In genomic region chr13:41019027-41019487, GRCh38 we compare ENCODE assay signal across 1 cellular context.
TF ChIP-seq lines count a peak whose summit lies in the region.

ELF1 (minus strand) TSS chr13:41019316; CDS start chr13:40982054, 37,262 bp downstream.

TF ChIP-seq in K562, 482 proteins besides CTCF, POLR2A, EP300 and RAD21 (continued from another document and continues in another):
- TF ChIP-seq CHD7 (IDR thresholded peaks at IDR 0.05; ENCODE audit: low read depth, low read length) (no peak), ZNF707 (CRISPR knock-in tag; conservative IDR thresholded peaks at IDR 0.05) (no peak), RBBP5 (IDR thresholded peaks at IDR 0.05; ENCODE audit: borderline replicate concordance, insufficient read depth, low read length, poor library complexity, severe bottlenecking) (no peak), FIP1L1 (IDR thresholded peaks at IDR 0.05; ENCODE audit: low read depth, low read length, poor library complexity, severe bottlenecking) (no peak), SMARCE1 (IDR thresholded peaks at IDR 0.05) (peak; percentile 68; the same call in 1 of the 2 replicates), HCFC1 (IDR thresholded peaks at IDR 0.05; ENCODE audit: low read depth, low read length) (no peak), NR1H2 (CRISPR knock-in tag; IDR thresholded peaks at IDR 0.05) (no peak), NELFE (IDR thresholded peaks at IDR 0.05; ENCODE audit: insufficient read depth, insufficient read length) (no peak), NBN (IDR thresholded peaks at IDR 0.05; ENCODE audit: low read depth) (no peak), NCOA2 (IDR thresholded peaks at IDR 0.05; ENCODE audit: partially characterized antibody in 2 of 2) (no peak), NR2C1 (IDR thresholded peaks at IDR 0.05) (no peak), NR2C1 (tag; IDR thresholded peaks at IDR 0.05) (no peak), AFF1 (IDR thresholded peaks at IDR 0.05; ENCODE audit: low read depth in 1 of 2, partially characterized antibody in 2 of 2) (peak; percentile 71 to 85), PHF21A (IDR thresholded peaks at IDR 0.05; ENCODE audit: borderline replicate concordance, low read depth) (no peak), HOXB6 (CRISPR knock-in tag; IDR thresholded peaks at IDR 0.05; ENCODE audit: borderline replicate concordance) (no peak), DLX4 (CRISPR knock-in tag; IDR thresholded peaks at IDR 0.05) (no peak), ZNF644 (tag; IDR thresholded peaks at IDR 0.05; ENCODE audit: low read depth) (no peak), KAT8 (IDR thresholded peaks at IDR 0.05; ENCODE audit: low read depth) (peak; percentile 53; the same call in 1 of the 2 replicates), THAP7 (CRISPR knock-in tag; IDR thresholded peaks at IDR 0.05) (no peak), CBFA2T3 (IDR thresholded peaks at IDR 0.05) (no peak), CSDE1 (IDR thresholded peaks at IDR 0.05) (no peak), HDAC6 (IDR thresholded peaks at IDR 0.05; ENCODE audit: low read depth, low read length) (no peak), THRA (IDR thresholded peaks at IDR 0.05) (no peak), FUS (optimal IDR thresholded peaks at IDR 0.05; ENCODE audit: low read depth, low read length) (no peak), KDM2B (CRISPR knock-in tag; IDR thresholded peaks at IDR 0.05) (no peak), ZNF586 (CRISPR knock-in tag; conservative IDR thresholded peaks at IDR 0.05) (0 out of 2 replicates have a peak, but pooled peaks have one; percentile 40), MCM7 (IDR thresholded peaks at IDR 0.05) (no peak), TSHZ1 (CRISPR knock-in tag; IDR thresholded peaks at IDR 0.05) (no peak), TAF1 (IDR thresholded peaks at IDR 0.05; ENCODE audit: control insufficient read depth, extremely low read depth, insufficient read depth, low read length, severe bottlenecking) (peak; percentile 40), CEBPG (CRISPR knock-in tag; IDR thresholded peaks at IDR 0.05) (no peak), CEBPG (tag; conservative IDR thresholded peaks at IDR 0.05 in 1 of 2, IDR thresholded peaks at IDR 0.05 in 1 of 2) (no peak), SP2 (IDR thresholded peaks at IDR 0.05; ENCODE audit: extremely low read depth, low read depth, low read length, poor library complexity, severe bottlenecking) (no peak), NR2F6 (CRISPR knock-in tag; IDR thresholded peaks at IDR 0.05) (no peak), ETV6 (IDR thresholded peaks at IDR 0.05; ENCODE audit: borderline replicate concordance in 1 of 2, low read depth in 2 of 2, low read length in 1 of 2) (no peak), ETV6 (CRISPR knock-in tag; IDR thresholded peaks at IDR 0.05; ENCODE audit: borderline replicate concordance) (no peak), KAT7 (CRISPR knock-in tag; IDR thresholded peaks at IDR 0.05; ENCODE audit: borderline replicate concordance) (no peak), MTA1 (IDR thresholded peaks at IDR 0.05; ENCODE audit: borderline replicate concordance) (no peak), ETV5 (CRISPR knock-in tag; IDR thresholded peaks at IDR 0.05; ENCODE audit: low read depth) (no peak), SMAD1 (IDR thresholded peaks at IDR 0.05; ENCODE audit: low read depth, low read length, partially characterized antibody) (no peak), ZNF766 (CRISPR knock-in tag; conservative IDR thresholded peaks at IDR 0.05) (no peak), ZNF133 (CRISPR knock-in tag; IDR thresholded peaks at IDR 0.05) (no peak), MTA3 (IDR thresholded peaks at IDR 0.05; ENCODE audit: borderline replicate concordance) (0 out of 2 replicates have a peak, but pooled peaks have one; percentile 36), HMG20A (CRISPR knock-in tag; conservative IDR thresholded peaks at IDR 0.05) (no peak), ILK (tag; IDR thresholded peaks at IDR 0.05; ENCODE audit: borderline replicate concordance, low read depth) (no peak), ARHGAP35 (IDR thresholded peaks at IDR 0.05; ENCODE audit: partially characterized antibody) (no peak), SMARCA4 (IDR thresholded peaks at IDR 0.05) (peak; percentile 81; the same call in 1 of the 2 replicates), CBX1 (IDR thresholded peaks at IDR 0.05; ENCODE audit: low read depth) (no peak), ERF (CRISPR knock-in tag; IDR thresholded peaks at IDR 0.05) (no peak)
